11 cellular contexts compared by ENCODE assay signal in genomic region chr17:27603870-27604794, GRCh38.
"Had no signal": no experiment of that assay in that cellular context is flagged by ENCODE, and none has a peak within 500 bp of the region (broad histone marks: within the 10 kb centered on the region; RNA-seq: fewer than 3 reads in every experiment).

No MANE protein-coding gene starts in this region.

- H3K9me3 Mint-ChIP-seq: activated CD4-positive, alpha-beta T cell treated with anti-CD3 and anti-CD28 coated beads, Interleukin-2, amount 10 ng/mL, durations not matched to agents 7 days and 5 days; activated CD8-positive, alpha-beta T cell treated with anti-CD3 and anti-CD28 coated beads for 36 hours; activated naive CD4-positive, alpha-beta T cell treated with anti-CD3 and anti-CD28 coated beads, Interleukin-2, amount 50 U/mL, for 24 hours; nephron; stimulated activated memory B cell treated with anti-CD40 and anti-IgM and Interleukin-4, amounts not matched to agents 10 μg/mL and 1 μg/mL and 100 μg/mL, for 72 hours had no signal

- H3K9me3 ChIP-seq: esophagus muscularis mucosa, testis had no signal

- H3K4me3 ChIP-seq: esophagus muscularis mucosa, skin epidermis, testis had no signal

- H3K27me3 ChIP-seq: brain microvascular endothelial cell, esophagus muscularis mucosa, testis had no signal

- H3K27me3 Mint-ChIP-seq: activated CD4-positive, alpha-beta T cell treated with anti-CD3 and anti-CD28 coated beads, Interleukin-2, amount 10 ng/mL, durations not matched to agents 7 days and 5 days; activated CD8-positive, alpha-beta memory T cell treated with anti-CD3 and anti-CD28 coated beads, Interleukin-2, amount 10 ng/mL, durations not matched to agents 7 days and 5 days; activated CD8-positive, alpha-beta T cell treated with anti-CD3 and anti-CD28 coated beads for 36 hours; activated naive CD4-positive, alpha-beta T cell treated with anti-CD3 and anti-CD28 coated beads, Interleukin-2, amount 50 U/mL, for 24 hours; stimulated activated memory B cell treated with anti-CD40 and anti-IgM and Interleukin-4, amounts not matched to agents 10 μg/mL and 1 μg/mL and 100 μg/mL, for 72 hours had no signal

- H3K4me1 Mint-ChIP-seq: nephron had no signal

- H3K4me3 Mint-ChIP-seq: activated CD4-positive, alpha-beta T cell treated with anti-CD3 and anti-CD28 coated beads, Interleukin-2, amount 10 ng/mL, durations not matched to agents 7 days and 5 days; activated CD8-positive, alpha-beta memory T cell treated with anti-CD3 and anti-CD28 coated beads, Interleukin-2, amount 10 ng/mL, durations not matched to agents 7 days and 5 days; activated CD8-positive, alpha-beta T cell treated with anti-CD3 and anti-CD28 coated beads for 36 hours; activated naive CD4-positive, alpha-beta T cell treated with anti-CD3 and anti-CD28 coated beads, Interleukin-2, amount 50 U/mL, for 24 hours; nephron; stimulated activated memory B cell treated with anti-CD40 and anti-IgM and Interleukin-4, amounts not matched to agents 10 μg/mL and 1 μg/mL and 100 μg/mL, for 72 hours had no signal

- H3K27ac ChIP-seq: brain microvascular endothelial cell, esophagus muscularis mucosa, skin epidermis, testis, VCaP had no signal

- H3K27ac Mint-ChIP-seq: activated CD4-positive, alpha-beta T cell treated with anti-CD3 and anti-CD28 coated beads, Interleukin-2, amount 10 ng/mL, durations not matched to agents 7 days and 5 days; activated CD8-positive, alpha-beta memory T cell treated with anti-CD3 and anti-CD28 coated beads, Interleukin-2, amount 10 ng/mL, durations not matched to agents 7 days and 5 days; activated CD8-positive, alpha-beta T cell treated with anti-CD3 and anti-CD28 coated beads for 36 hours; activated naive CD4-positive, alpha-beta T cell treated with anti-CD3 and anti-CD28 coated beads, Interleukin-2, amount 50 U/mL, for 24 hours; stimulated activated memory B cell treated with anti-CD40 and anti-IgM and Interleukin-4, amounts not matched to agents 10 μg/mL and 1 μg/mL and 100 μg/mL, for 72 hours had no signal
